ENCODE assay signal across 18 cellular contexts in genomic region chr14:104161601-104162367, GRCh38. TPM values are rescaled to one million over a fixed set of nuclear protein-coding genes. Genes with fewer than 3 reads are reported as not detected.
DNase-seq lines count a peak whose midpoint lies in the region; ATAC-seq and TF ChIP-seq lines count a peak whose summit lies in the region.
"Had no signal": no experiment of that assay in that cellular context is flagged by ENCODE, and none has a peak within 500 bp of the region (broad histone marks: within the 10 kb centered on the region; RNA-seq: fewer than 3 reads in every experiment).

No MANE protein-coding gene starts in this region.

- TF ChIP-seq CTCF in HEK293 (tag by site-specific recombination; IDR thresholded peaks at IDR 0.05) (no peak), neural progenitor cell (IDR thresholded peaks at IDR 0.05) (no peak), PC-9 (conservative IDR thresholded peaks at IDR 0.05) (no peak)

- H3K9me2 ChIP-seq in PC-9 (ENCODE audit: insufficient read depth), result no peaks in the 10 kb centered on the region

- H3K27ac ChIP-seq in HEK293 (ENCODE audit: extremely low read depth, low read depth, low read length), result no peak overlapping the region
- H3K27ac ChIP-seq in neural progenitor cell, result no peak overlapping the region
- no peak overlapping the region for H3K27ac ChIP-seq in PC-9
- H3K27ac ChIP-seq: GM23248, SK-N-MC had no signal

- peak; percentile 21 to 34 for DNase-seq in NCI-H524 (lab: John Stamatoyannopoulos, UW)
- DNase-seq in NCI-H524 treated with DMSO at 0.1 percent for 48 hours (lab: John Stamatoyannopoulos, UW), result no peak
- DNase-seq in NCI-H69 (lab: John Stamatoyannopoulos, UW), result peak; percentile 80
- DNase-seq in neural progenitor cell (ENCODE audit: low spot score), result peak; percentile 28
- no peak for DNase-seq in PC-9
- DNase-seq: Caco-2, EL, GM23248, NCI-H1436, NCI-H2081 treated with DMSO at 0.1 percent for 48 hours, NCI-H226, SHP77 had no signal

- H3K9me3 Mint-ChIP-seq in neural progenitor cell, result no peaks in the 10 kb centered on the region
- H3K9me3 Mint-ChIP-seq: CD14-positive monocyte had no signal

- peaks cover 4% of the 10 kb centered on the region for H3K27me3 Mint-ChIP-seq in neural progenitor cell (ENCODE audit: insufficient read depth, low read depth)

- POLR2A ChIA-PET in HEK293 (lab: Yijun Ruan, JAX), result no interaction called here
- POLR2A ChIA-PET in PC-9 (lab: Charles Lee; ENCODE audit: unreplicated experiment), result interaction anchor here (0.5 kb wide), 1 partner anchor 13 kb away, joined by 3 read pairs; no protein-coding TSS in a partner anchor

- no peak overlapping the region for H3K4me2 ChIP-seq in neural progenitor cell
- no peak overlapping the region for H3K4me2 ChIP-seq in PC-9

- H3K36me3 Mint-ChIP-seq in neural progenitor cell, result no peaks in the 10 kb centered on the region
- H3K36me3 Mint-ChIP-seq: CD14-positive monocyte had no signal

- H4K20me1 ChIP-seq in neural progenitor cell (ENCODE audit: low read depth), result peaks cover 11% of the 10 kb centered on the region
- H4K20me1 ChIP-seq in PC-9 (ENCODE audit: insufficient read depth), result no peaks in the 10 kb centered on the region

- no peak for ATAC-seq in GM21367 (IDR thresholded peaks at IDR 0.05; ENCODE audit: unreplicated experiment)
- ATAC-seq: GM12878, HCT116 had no signal

- H3K79me2 ChIP-seq in neural progenitor cell (ENCODE audit: low read depth) (peaks cover 4% of the 10 kb centered on the region), PC-9 (ENCODE audit: low read depth) (no peaks in the 10 kb centered on the region)

- no peak overlapping the region for H3K9ac ChIP-seq in neural progenitor cell
- H3K9ac ChIP-seq: GM23248 had no signal

- H3K36me3 ChIP-seq in HEK293 (ENCODE audit: control insufficient read depth in 2 of 2, insufficient read depth in 1 of 2, low read length in 2 of 2) (no peaks in the 10 kb centered on the region), neural progenitor cell (no peaks in the 10 kb centered on the region), PC-9 (ENCODE audit: low read depth) (no peaks in the 10 kb centered on the region)

- H3K27me3 ChIP-seq in neural progenitor cell, result no peaks in the 10 kb centered on the region
- peaks cover 83% of the 10 kb centered on the region for H3K27me3 ChIP-seq in PC-9 (ENCODE audit: insufficient read depth, low read depth)

- no TSS peak for BruUV-seq in PC-9 (replicated peaks; lab: Mats Ljungman, UMichigan)

- peaks cover 3% of the 10 kb centered on the region for H3F3A ChIP-seq in neural progenitor cell (ENCODE audit: low read depth)
- peaks cover 6% of the 10 kb centered on the region; the same call in 1 of the 2 replicates for H3F3A ChIP-seq in PC-9 (ENCODE audit: insufficient read depth, low read depth)

- H3K4me3 Mint-ChIP-seq in neural progenitor cell, result no peak overlapping the region
- H3K4me3 Mint-ChIP-seq: CD14-positive monocyte had no signal

- H3K4me1 ChIP-seq in HEK293 (ENCODE audit: control insufficient read depth, insufficient read depth, low read length) (no peaks in the 10 kb centered on the region), neural progenitor cell (no peaks in the 10 kb centered on the region), PC-9 (replicated peaks; ENCODE audit: insufficient read depth) (no peaks in the 10 kb centered on the region)
- H3K4me1 ChIP-seq: Caco-2 had no signal

- no peak overlapping the region for H2AFZ ChIP-seq in neural progenitor cell (replicated peaks)
- no peak overlapping the region for H2AFZ ChIP-seq in PC-9
- H2AFZ ChIP-seq: GM23248 had no signal

- H3K4me3 ChIP-seq in HEK293 (ENCODE audit: low read depth, low read length) (no peak overlapping the region), neural progenitor cell (no peak overlapping the region), PC-9 (no peak overlapping the region)
- H3K4me3 ChIP-seq: GM12878, GM23248, SK-N-MC had no signal

- intact Hi-C loops in PC-9 (cut with micrococcal nuclease; ENCODE audit: unreplicated experiment), result no loop called here

- peaks cover 3% of the 10 kb centered on the region for H3K4me1 Mint-ChIP-seq in neural progenitor cell
- H3K4me1 Mint-ChIP-seq: CD14-positive monocyte had no signal

- H3K27ac Mint-ChIP-seq in neural progenitor cell, result no peak overlapping the region
- H3K27ac Mint-ChIP-seq: CD14-positive monocyte had no signal

- H3K9me3 ChIP-seq in HEK293 (ENCODE audit: control insufficient read depth, insufficient read depth, low read depth, low read length) (no peaks in the 10 kb centered on the region), neural progenitor cell (ENCODE audit: low read depth) (no peaks in the 10 kb centered on the region), PC-9 (ENCODE audit: insufficient read depth, low read depth) (no peaks in the 10 kb centered on the region)
- H3K9me3 ChIP-seq: Caco-2 had no signal

- CTCF ChIA-PET in HEK293 (lab: Yijun Ruan, JAX), result no interaction called here
- CTCF ChIA-PET in PC-9 (lab: Charles Lee), result no interaction called here

TF ChIP-seq in HEK293, 187 proteins besides CTCF, POLR2A, EP300 and RAD21 (continues in another document):
- TF ChIP-seq ZNF404 (tag by site-specific recombination; IDR thresholded peaks at IDR 0.05) (no peak), GLIS1 (tag by site-specific recombination; IDR thresholded peaks at IDR 0.05) (peak; percentile 81), ZFP69B (tag by site-specific recombination; IDR thresholded peaks at IDR 0.05) (peak; percentile 76), ZNF692 (tag by site-specific recombination; IDR thresholded peaks at IDR 0.05) (peak; percentile 88), ZNF837 (tag by site-specific recombination; IDR thresholded peaks at IDR 0.05) (no peak), ZBTB49 (tag by site-specific recombination; IDR thresholded peaks at IDR 0.05; ENCODE audit: low read depth) (no peak), ZNF548 (tag by site-specific recombination; IDR thresholded peaks at IDR 0.05) (no peak), ZNF138 (tag by site-specific recombination; IDR thresholded peaks at IDR 0.05; ENCODE audit: borderline replicate concordance) (no peak), RBAK (tag by site-specific recombination; IDR thresholded peaks at IDR 0.05) (no peak), ZBTB21 (tag by site-specific recombination; IDR thresholded peaks at IDR 0.05) (0 out of 2 replicates have a peak, but pooled peaks have one; percentile 21), ZBTB10 (tag by site-specific recombination; IDR thresholded peaks at IDR 0.05) (no peak)

RNA-seq across cellular contexts. Expression of gene KIF26A, which starts 23.4 kb away (rescaled TPM):
- 6.1 and 40.2 TPM in 2 replicates for total RNA-seq in neural progenitor cell (ENCODE audit: low replicate concordance)
- total RNA-seq in PC-9 (2021), result 0.17 and 0.53 TPM in 2 replicates
- total RNA-seq: GM23248 had no signal

Comparison
In these comparisons a context has a peak if more than half of its experiments do, and no peak if none do; other contexts are left out.
1. DNase-seq: peak in NCI-H524 (2 of 2), NCI-H69 (single experiment) and neural progenitor cell (single experiment); none in NCI-H524 treated with DMSO at 0.1 percent for 48 hours (single experiment) and PC-9 (0 of 2).